8 cellular contexts compared by ENCODE assay signal in genomic region chr6:159107451-159108260, GRCh38.
DNase-seq lines count a peak whose midpoint lies in the region; ATAC-seq and TF ChIP-seq lines count a peak whose summit lies in the region.

No MANE protein-coding gene starts in this region.

- no peaks in the 10 kb centered on the region for H3K79me1 ChIP-seq in H9 (ENCODE audit: insufficient read depth, low read depth, low read length, poor library complexity, severe bottlenecking)

- H2AK5ac ChIP-seq in H9 (ENCODE audit: insufficient read length, low read length): no peak overlapping the region

- H3K4me3 ChIP-seq in GM23338 (no peak overlapping the region), colonic mucosa (no peak overlapping the region)

- no peak overlapping the region for H4K8ac ChIP-seq in H9 (replicated peaks; ENCODE audit: insufficient read length, low read depth, low read length)

- no peak overlapping the region for H2BK5ac ChIP-seq in H9 (ENCODE audit: insufficient read length, low read length)

- WGBS in H9 (ENCODE audit: extremely low coverage, insufficient read length, low lambda C conversion rate): no CpG with 5 or more reads among the region's 19 CpGs

- H3K27me3 Mint-ChIP-seq in GM23338 (ENCODE audit: insufficient read depth, low read depth, poor library complexity): peaks cover 6% of the 10 kb centered on the region
- peaks cover 3% of the 10 kb centered on the region; the same call in 1 of the 2 replicates for H3K27me3 Mint-ChIP-seq in H9 (ENCODE audit: low read depth)

- no peak overlapping the region for H3K56ac ChIP-seq in H9 (ENCODE audit: insufficient read length, low read depth, low read length)

- H3T11ph ChIP-seq in H9 (ENCODE audit: low read length): no peak overlapping the region

- H3K9me3 ChIP-seq in colonic mucosa (no peaks in the 10 kb centered on the region), H9 (ENCODE audit: control insufficient read depth, low read depth, low read length) (no peaks in the 10 kb centered on the region)

- intact Hi-C loops in colonic mucosa (cut with DNase I): no loop called here

- no peak overlapping the region for H2BK120ac ChIP-seq in H9 (ENCODE audit: low read depth, low read length, poor library complexity, severe bottlenecking)

- H3K79me2 ChIP-seq in GM23338 (replicated peaks; ENCODE audit: insufficient read depth) (no peaks in the 10 kb centered on the region), H9 (ENCODE audit: insufficient read depth, low read length) (no peaks in the 10 kb centered on the region)

- DNase-seq in GM23338 (ENCODE audit: low spot score) (no peak), T-helper 1 cell (peak; percentile 43 to 56 (median 54)), colonic mucosa (peak; percentile 24), H9 (no peak), islet precursor cell (no peak)
- DNase-seq in stimulated activated CD8-positive, alpha-beta memory T cell treated with anti-CD3 and anti-CD28 coated beads, Interleukin-7, amount 100 ng/mL, for 24 hours (ENCODE audit: low read depth): peak; percentile 30

- H3K4me1 ChIP-seq in GM23338 (ENCODE audit: insufficient read depth): peaks cover 7% of the 10 kb centered on the region; the same call in 1 of the 2 replicates
- H3K4me1 ChIP-seq in colonic mucosa: peaks cover 3% of the 10 kb centered on the region
- no peaks in the 10 kb centered on the region; the same call in 1 of the 2 replicates for H3K4me1 ChIP-seq in H9 (ENCODE audit: insufficient read depth, low read length)

- no peak overlapping the region for H2BK20ac ChIP-seq in H9 (ENCODE audit: low read depth, low read length, poor library complexity, severe bottlenecking)

- H3K9ac ChIP-seq in colonic mucosa (ENCODE audit: low read depth in 2 of 2, low read length in 2 of 2): no peak overlapping the region
- H3K9ac ChIP-seq in H9 (ENCODE audit: extremely low read depth, insufficient read length, low read length): no peak overlapping the region

- TF ChIP-seq CTCF in GM23338 (conservative IDR thresholded peaks at IDR 0.05; ENCODE audit: low read depth in 2 of 2): no peak
- TF ChIP-seq CTCF in colonic mucosa (IDR thresholded peaks at IDR 0.05): no peak
- TF ChIP-seq CTCF in H9 (conservative IDR thresholded peaks at IDR 0.05): no peak

- H3K36me3 Mint-ChIP-seq in GM23338 (ENCODE audit: low read depth): no peaks in the 10 kb centered on the region
- no peaks in the 10 kb centered on the region for H3K36me3 Mint-ChIP-seq in H9 (ENCODE audit: insufficient read depth in 1 of 3, low read depth in 3 of 3)

- H3K23ac ChIP-seq in H9 (ENCODE audit: insufficient read length, low read depth, low read length): no peak overlapping the region

- H3K4ac ChIP-seq in H9 (ENCODE audit: low read depth, low read length): no peak overlapping the region

- H4K91ac ChIP-seq in H9 (ENCODE audit: insufficient read length, low read depth, low read length): no peak overlapping the region

- no peak overlapping the region for H3K18ac ChIP-seq in H9 (ENCODE audit: insufficient read length, low read depth, low read length)

- no peak overlapping the region for H3K4me3 Mint-ChIP-seq in GM23338
- no peak overlapping the region for H3K4me3 Mint-ChIP-seq in H9

- no peak overlapping the region for H4K5ac ChIP-seq in H9 (ENCODE audit: insufficient read length, low read depth, low read length)

- H3K27ac ChIP-seq in GM23338 (ENCODE audit: low read depth): no peak overlapping the region
- peak overlapping the region; percentile 3 for H3K27ac ChIP-seq in colonic mucosa
- no peak overlapping the region for H3K27ac ChIP-seq in H9 (ENCODE audit: insufficient read length, low read depth, low read length)

- no peaks in the 10 kb centered on the region for H3K23me2 ChIP-seq in H9 (ENCODE audit: insufficient read length, low read depth, low read length, poor library complexity, severe bottlenecking)

- H3F3A ChIP-seq in GM23338 (replicated peaks; ENCODE audit: low read depth): no peaks in the 10 kb centered on the region

- no peaks in the 10 kb centered on the region for H3K36me3 ChIP-seq in GM23338 (ENCODE audit: insufficient read depth)
- no peaks in the 10 kb centered on the region for H3K36me3 ChIP-seq in colonic mucosa

- H3K27me3 ChIP-seq in GM23338 (ENCODE audit: insufficient read depth) (no peaks in the 10 kb centered on the region), colonic mucosa (no peaks in the 10 kb centered on the region), H9 (ENCODE audit: insufficient read depth, low read length) (no peaks in the 10 kb centered on the region)

- H3K4me2 ChIP-seq in GM23338 (no peak overlapping the region), H9 (ENCODE audit: insufficient read depth, insufficient read length, low read length) (no peak overlapping the region)

- no peak overlapping the region for H3K14ac ChIP-seq in H9 (ENCODE audit: insufficient read depth, low read length)

- H2BK12ac ChIP-seq in H9 (ENCODE audit: insufficient read length, low read depth, low read length): no peak overlapping the region

- peaks cover 3% of the 10 kb centered on the region; the same call in 1 of the 2 replicates for H3K9me2 ChIP-seq in GM23338 (ENCODE audit: insufficient read depth)

- H4K20me1 ChIP-seq in GM23338 (replicated peaks; ENCODE audit: insufficient read depth): no peaks in the 10 kb centered on the region
- no peaks in the 10 kb centered on the region for H4K20me1 ChIP-seq in H9 (ENCODE audit: control insufficient read depth, insufficient read depth, insufficient read length)

- peak overlapping the region; percentile 61 for H2AFZ ChIP-seq in GM23338
- no peak overlapping the region for H2AFZ ChIP-seq in H9 (ENCODE audit: low read length)

- H3K27ac Mint-ChIP-seq in GM23338 (no peak overlapping the region), H9 (no peak overlapping the region; a peak in 1 of 7 replicates)

- H3K4me1 Mint-ChIP-seq in GM23338 (peaks cover 24% of the 10 kb centered on the region), H9 (peaks cover 14 to 18% of the 10 kb centered on the region in 2 experiments)

- no peaks in the 10 kb centered on the region for H3K9me3 Mint-ChIP-seq in GM23338
- H3K9me3 Mint-ChIP-seq in H9: no peaks in the 10 kb centered on the region

- no peak for ATAC-seq in GM23338
- ATAC-seq in GM21619 (IDR thresholded peaks at IDR 0.05; ENCODE audit: unreplicated experiment): no peak
- no peak for ATAC-seq in HG02623 (IDR thresholded peaks at IDR 0.05; ENCODE audit: unreplicated experiment)

- no peak overlapping the region for H2BK15ac ChIP-seq in H9 (ENCODE audit: low read depth, low read length)

TF ChIP-seq in GM23338, 12 proteins besides CTCF, POLR2A, EP300 and RAD21 (continues in another document):
- TF ChIP-seq ETS1 (IDR thresholded peaks at IDR 0.05) (no peak), STAT1 (IDR thresholded peaks at IDR 0.05; ENCODE audit: unreplicated experiment) (no peak), POLR2AphosphoS5 (IDR thresholded peaks at IDR 0.05; ENCODE audit: low read depth) (no peak), ZNF331 (CRISPR knock-in tag; IDR thresholded peaks at IDR 0.05; ENCODE audit: low read depth) (no peak), JUNB (IDR thresholded peaks at IDR 0.05; ENCODE audit: unreplicated experiment) (no peak), REST (IDR thresholded peaks at IDR 0.05; ENCODE audit: unreplicated experiment) (no peak), EZH2phosphoT487 (IDR thresholded peaks at IDR 0.05; ENCODE audit: unreplicated experiment) (no peak), NANOG (IDR thresholded peaks at IDR 0.05; ENCODE audit: borderline replicate concordance) (no peak), ZNF114 (CRISPR knock-in tag; IDR thresholded peaks at IDR 0.05) (no peak)

Comparison
In these comparisons a context has a peak if more than half of its experiments do, and no peak if none do; other contexts are left out.
1. DNase-seq: peak in T-helper 1 cell (5 of 5), colonic mucosa (single experiment) and stimulated activated CD8-positive, alpha-beta memory T cell treated with anti-CD3 and anti-CD28 coated beads, Interleukin-7, amount 100 ng/mL, for 24 hours (single experiment); none in GM23338 (single experiment), H9 (single experiment) and islet precursor cell (single experiment).